1 cellular context compared by ENCODE assay signal in genomic region chr1:175844877-175845276, GRCh38.
TF ChIP-seq lines count a peak whose summit lies in the region.

No MANE protein-coding gene starts in this region.

TF ChIP-seq in GM23338, 12 proteins besides CTCF, POLR2A, EP300 and RAD21 (continued from another document):
- TF ChIP-seq ZNF462 (CRISPR knock-in tag; IDR thresholded peaks at IDR 0.05): no peak
